In the genomic region with DNA sequence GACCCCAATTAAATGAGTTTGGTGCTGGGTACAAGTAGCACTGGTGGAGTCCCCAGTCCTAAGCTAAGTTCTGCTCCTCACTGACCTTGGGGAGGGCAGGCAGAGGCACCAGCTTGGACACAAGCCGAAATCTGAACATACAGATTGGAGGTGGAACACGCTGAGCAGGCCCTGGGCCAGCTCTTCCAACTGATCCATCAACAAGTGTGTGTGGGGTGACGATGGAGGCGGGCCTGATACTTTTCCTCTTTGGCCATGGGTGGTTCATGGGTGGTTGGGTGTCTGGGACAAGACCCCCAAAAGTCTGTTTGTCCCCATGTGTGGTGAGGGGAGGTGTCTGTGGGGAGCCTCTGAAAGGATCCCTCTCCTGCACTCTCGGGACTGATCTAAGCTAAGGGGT, we compare ENCODE assay signal across 18 cellular contexts. TPM values are rescaled to one million over a fixed set of nuclear protein-coding genes. Genes with fewer than 3 reads are reported as not detected.
A peak's percentile ranks its signal among the peaks of the same experiment; 100 is the strongest.
DNase-seq lines count a peak whose midpoint lies in the region; ATAC-seq and TF ChIP-seq lines count a peak whose summit lies in the region.
"Had no signal": no experiment of that assay in that cellular context is flagged by ENCODE, and none has a peak within 500 bp of the region (broad histone marks: within the 10 kb centered on the region; RNA-seq: fewer than 3 reads in every experiment).

No MANE protein-coding gene starts in this region.

- no peaks in the 10 kb centered on the region for H3K36me3 ChIP-seq in endodermal cell (ENCODE audit: control insufficient read depth, insufficient read depth, low read length)
- H3K36me3 ChIP-seq: HAP-1 had no signal

- H3K27me3 Mint-ChIP-seq in brain (no peaks in the 10 kb centered on the region), endodermal cell (ENCODE audit: insufficient read depth) (peaks cover 63% of the 10 kb centered on the region), neural crest cell (ENCODE audit: low read depth) (peaks cover 56% of the 10 kb centered on the region), type B pancreatic cell (peaks cover 81% of the 10 kb centered on the region)

- DNase-seq in endodermal cell = no peak
- no peak for DNase-seq in neural crest cell (ENCODE audit: low read depth, low spot score)
- DNase-seq in type B pancreatic cell (ENCODE audit: extremely low spot score, unreplicated experiment) = no peak
- no peak for DNase-seq in NOMO-1 (lab: John Stamatoyannopoulos, UW; ENCODE audit: unreplicated experiment in 2 of 2)
- DNase-seq: CD8-positive, alpha-beta T cell; IMR-90; NCI-H1417; NCI-H1930; NCI-H2171; NCI-H82; SHP77 had no signal

- no peak overlapping the region for H3K9ac ChIP-seq in endodermal cell (ENCODE audit: extremely low read depth, low read length, poor library complexity, severe bottlenecking)

- H3K4me3 Mint-ChIP-seq in brain = peak overlapping the region; percentile 85 to 93 (median 89)
- H3K4me3 Mint-ChIP-seq in endodermal cell = peak overlapping the region; percentile 57
- H3K4me3 Mint-ChIP-seq in neural crest cell = peak overlapping the region; percentile 83
- H3K4me3 Mint-ChIP-seq in type B pancreatic cell = peak overlapping the region; percentile 47
- H3K4me3 Mint-ChIP-seq: CD8-positive, alpha-beta T cell had no signal

- 94 to 100% methylated on average over 2 to 5 of the region's 5 CpGs for whole genome bisulfite sequencing in endodermal cell (ENCODE audit: insufficient coverage in 1 of 2, insufficient read length in 1 of 2), 2 experiments

- peaks cover 84% of the 10 kb centered on the region for H3K4me1 Mint-ChIP-seq in brain
- no peaks in the 10 kb centered on the region for H3K4me1 Mint-ChIP-seq in endodermal cell
- peaks cover 15% of the 10 kb centered on the region for H3K4me1 Mint-ChIP-seq in neural crest cell
- H3K4me1 Mint-ChIP-seq in type B pancreatic cell (ENCODE audit: unreplicated experiment) = peaks cover 5% of the 10 kb centered on the region

- H3K27me3 ChIP-seq in endodermal cell (ENCODE audit: control insufficient read depth, insufficient read depth, low read length, poor library complexity, severe bottlenecking) = peaks cover 54% of the 10 kb centered on the region

- no peak overlapping the region for H3K4me3 ChIP-seq in endodermal cell (ENCODE audit: low read length)
- H3K4me3 ChIP-seq: HAP-1 had no signal

- TF ChIP-seq CTCF in brain (conservative IDR thresholded peaks at IDR 0.05) = no peak
- no peak for TF ChIP-seq CTCF in endodermal cell (conservative IDR thresholded peaks at IDR 0.05)
- no peak for TF ChIP-seq CTCF in neural crest cell (conservative IDR thresholded peaks at IDR 0.05)
- no peak for TF ChIP-seq CTCF in type B pancreatic cell (conservative IDR thresholded peaks at IDR 0.05)

- H3K9me3 Mint-ChIP-seq in brain = peaks cover 0 to 4% (median 0%) of the 10 kb centered on the region in 5 experiments
- no peaks in the 10 kb centered on the region for H3K9me3 Mint-ChIP-seq in endodermal cell
- H3K9me3 Mint-ChIP-seq in neural crest cell = no peaks in the 10 kb centered on the region
- no peaks in the 10 kb centered on the region for H3K9me3 Mint-ChIP-seq in type B pancreatic cell
- H3K9me3 Mint-ChIP-seq: CD8-positive, alpha-beta T cell had no signal

- no peaks in the 10 kb centered on the region for H3K9me3 ChIP-seq in endodermal cell (ENCODE audit: control insufficient read depth, low read length)
- H3K9me3 ChIP-seq: HAP-1 had no signal

- H3K36me3 Mint-ChIP-seq in brain (no peaks in the 10 kb centered on the region), endodermal cell (ENCODE audit: low read depth) (no peaks in the 10 kb centered on the region), neural crest cell (ENCODE audit: low read depth) (no peaks in the 10 kb centered on the region), type B pancreatic cell (no peaks in the 10 kb centered on the region)
- H3K36me3 Mint-ChIP-seq: CD8-positive, alpha-beta T cell had no signal

- H3K4me1 ChIP-seq in endodermal cell (ENCODE audit: control insufficient read depth, insufficient read depth, low read length) = no peaks in the 10 kb centered on the region
- H3K4me1 ChIP-seq: HAP-1 had no signal

- H3K27ac ChIP-seq in endodermal cell (ENCODE audit: low read depth, low read length) = no peak overlapping the region

- H3K27ac Mint-ChIP-seq in brain (peak overlapping the region; percentile 27 to 82 (median 69)), endodermal cell (no peak overlapping the region), neural crest cell (ENCODE audit: unreplicated experiment) (no peak overlapping the region), type B pancreatic cell (no peak overlapping the region)
- H3K27ac Mint-ChIP-seq: CD8-positive, alpha-beta T cell had no signal

- ATAC-seq in GM21360 (IDR thresholded peaks at IDR 0.05; ENCODE audit: unreplicated experiment) (no peak), GM21737 (IDR thresholded peaks at IDR 0.05; ENCODE audit: unreplicated experiment) (no peak)
- ATAC-seq: CD8-positive, alpha-beta T cell; Panc1 had no signal

RNA-seq across cellular contexts. Expression of gene ADCYAP1R1, which starts 1.9 kb away (rescaled TPM):
- polyA plus RNA-seq in brain (ENCODE audit: insufficient read depth, low read depth, low replicate concordance) = 16.3 TPM
- 1 to 10 TPM; 1.2 to 2.1 TPM for total RNA-seq in endodermal cell
- 12.7 TPM for polyA plus RNA-seq in endodermal cell (2013, experiment 1 of 2)
- 10.1 TPM for polyA plus RNA-seq in endodermal cell (2013, experiment 2 of 2)
- 8.8 and 9.0 TPM in 2 replicates for total RNA-seq in neural crest cell
- total RNA-seq in type B pancreatic cell (ENCODE audit: low replicate concordance) = 0.24 and 2.8 TPM in 2 replicates
- total RNA-seq: CD8-positive, alpha-beta T cell; IMR-90; NCI-H460 had no signal
- polyA plus RNA-seq: BJ, IMR-90 had no signal

Comparison
In these comparisons a context has a peak if more than half of its experiments do, and no peak if none do; other contexts are left out.
1. H3K27ac Mint-ChIP-seq: peak in brain (5 of 5); none in endodermal cell (single experiment), neural crest cell (single experiment) and type B pancreatic cell (single experiment).
2. Peak in every context shown above with its lines, with median percentiles within 50 percentile points of each other: H3K4me3 Mint-ChIP-seq.